Comparison of ENCODE assay signal across 1 cellular context in genomic region chr3:153160451-153161137, GRCh38.
TF ChIP-seq lines count a peak whose summit lies in the region.

No MANE protein-coding gene starts in this region.

TF ChIP-seq in K562, 482 proteins besides CTCF, POLR2A, EP300 and RAD21 (continued from another document and continues in another):
- TF ChIP-seq DEAF1 (CRISPR knock-in tag; IDR thresholded peaks at IDR 0.05) (0 out of 2 replicates have a peak, but pooled peaks have one; percentile 55), DPF2 (IDR thresholded peaks at IDR 0.05) (peak; percentile 65), SMC3 (conservative IDR thresholded peaks at IDR 0.05; ENCODE audit: insufficient read depth, low read depth, low read length) (no peak), JUN (IDR thresholded peaks at IDR 0.05; ENCODE audit: borderline replicate concordance, low read depth, low read length) (0 out of 2 replicates have a peak, but pooled peaks have one; percentile 28), JUN (CRISPR knock-in tag; IDR thresholded peaks at IDR 0.05; ENCODE audit: borderline replicate concordance) (0 out of 2 replicates have a peak, but pooled peaks have one; percentile 26), KDM5B (IDR thresholded peaks at IDR 0.05; ENCODE audit: insufficient replicate concordance, low read depth, low read length) (peak; percentile 60), ATF1 (CRISPR knock-in tag; IDR thresholded peaks at IDR 0.05) (no peak), ATF1 (tag; IDR thresholded peaks at IDR 0.05) (peak; percentile 63; the same call in 1 of the 2 replicates), ZSCAN29 (IDR thresholded peaks at IDR 0.05) (peak; percentile 54; the same call in 1 of the 2 replicates), BCOR (IDR thresholded peaks at IDR 0.05) (peak; percentile 51; the same call in 1 of the 2 replicates), GABPB1 (CRISPR knock-in tag; IDR thresholded peaks at IDR 0.05) (peak; percentile 4; the same call in 1 of the 2 replicates), NFIC (IDR thresholded peaks at IDR 0.05) (peak; percentile 53), TEAD1 (CRISPR knock-in tag; IDR thresholded peaks at IDR 0.05) (0 out of 4 replicates have a peak, but pooled peaks of 1 of the 2 experiments have one; percentile 58), HMBOX1 (IDR thresholded peaks at IDR 0.05) (peak; percentile 58; the same call in 1 of the 2 replicates), TEAD2 (tag; IDR thresholded peaks at IDR 0.05) (no peak), NCOA1 (IDR thresholded peaks at IDR 0.05; ENCODE audit: low read depth) (peak; percentile 57; the same call in 1 of the 2 replicates), LCOR (CRISPR knock-in tag; IDR thresholded peaks at IDR 0.05) (no peak), SUPT5H (IDR thresholded peaks at IDR 0.05) (0 out of 2 replicates have a peak, but pooled peaks have one; percentile 43), CXXC5 (CRISPR knock-in tag; IDR thresholded peaks at IDR 0.05) (peak; percentile 3; the same call in 1 of the 2 replicates), ELF1 (tag; IDR thresholded peaks at IDR 0.05) (0 out of 2 replicates have a peak, but pooled peaks have one; percentile 14), CBX1 (IDR thresholded peaks at IDR 0.05; ENCODE audit: low read depth) (peak; percentile 48; the same call in 1 of the 2 replicates), E2F8 (IDR thresholded peaks at IDR 0.05; ENCODE audit: low read depth, partially characterized antibody) (no peak), UBTF (IDR thresholded peaks at IDR 0.05; ENCODE audit: borderline replicate concordance in 1 of 2, low read depth in 2 of 2, low read length in 2 of 2) (peak in 1 of 2 experiments; percentile 43; a peak in 1 of 4 replicates), GABPA (tag; conservative IDR thresholded peaks at IDR 0.05; ENCODE audit: low read depth) (0 out of 2 replicates have a peak, but pooled peaks have one; percentile 29), CREB1 (IDR thresholded peaks at IDR 0.05) (peak; percentile 40; the same call in 1 of the 2 replicates), CREB1 (CRISPR knock-in tag; IDR thresholded peaks at IDR 0.05) (0 out of 2 replicates have a peak, but pooled peaks have one; percentile 43), MAX (CRISPR knock-in tag; IDR thresholded peaks at IDR 0.05) (0 out of 2 replicates have a peak, but pooled peaks have one; percentile 26), BHLHE40 (IDR thresholded peaks at IDR 0.05; ENCODE audit: low read length) (0 out of 2 replicates have a peak, but pooled peaks have one; percentile 6), TRIM24 (IDR thresholded peaks at IDR 0.05) (0 out of 4 replicates have a peak, but pooled peaks of 1 of the 2 experiments have one; percentile 27), SRSF9 (IDR thresholded peaks at IDR 0.05; ENCODE audit: borderline replicate concordance, low read depth, low read length) (no peak), RBM17 (IDR thresholded peaks at IDR 0.05; ENCODE audit: borderline replicate concordance, low read depth, low read length) (no peak), ESRRA (IDR thresholded peaks at IDR 0.05; ENCODE audit: borderline replicate concordance, low read depth) (peak; percentile 42; the same call in 1 of the 2 replicates), NR2C2 (CRISPR knock-in tag; IDR thresholded peaks at IDR 0.05) (peak; percentile 41; the same call in 1 of the 2 replicates), NR2C2 (tag; IDR thresholded peaks at IDR 0.05) (peak; percentile 8; the same call in 1 of the 2 replicates), ZBTB26 (CRISPR knock-in tag; IDR thresholded peaks at IDR 0.05) (no peak), MTA3 (IDR thresholded peaks at IDR 0.05; ENCODE audit: borderline replicate concordance) (peak; percentile 17; the same call in 1 of the 2 replicates), NCOA2 (IDR thresholded peaks at IDR 0.05; ENCODE audit: partially characterized antibody in 2 of 2) (no peak), ETV1 (tag; conservative IDR thresholded peaks at IDR 0.05; ENCODE audit: low read depth) (0 out of 2 replicates have a peak, but pooled peaks have one; percentile 23), SMARCE1 (IDR thresholded peaks at IDR 0.05) (0 out of 2 replicates have a peak, but pooled peaks have one; percentile 6), ZNF174 (CRISPR knock-in tag; IDR thresholded peaks at IDR 0.05) (no peak), FOXA1 (IDR thresholded peaks at IDR 0.05; ENCODE audit: borderline replicate concordance) (no peak), ZNF121 (CRISPR knock-in tag; conservative IDR thresholded peaks at IDR 0.05) (0 out of 2 replicates have a peak, but pooled peaks have one; percentile 8), ZNF318 (IDR thresholded peaks at IDR 0.05; ENCODE audit: borderline replicate concordance in 1 of 2, low read depth in 1 of 2) (0 out of 4 replicates have a peak, but pooled peaks of 1 of the 2 experiments have one; percentile 28), CBFB (CRISPR knock-in tag; IDR thresholded peaks at IDR 0.05) (0 out of 2 replicates have a peak, but pooled peaks have one; percentile 48), NCOR1 (IDR thresholded peaks at IDR 0.05) (no peak), CBX5 (IDR thresholded peaks at IDR 0.05; ENCODE audit: borderline replicate concordance, low read depth) (0 out of 2 replicates have a peak, but pooled peaks have one; percentile 25), PHF8 (IDR thresholded peaks at IDR 0.05; ENCODE audit: borderline replicate concordance, low read length) (peak; percentile 38; the same call in 1 of the 2 replicates), CTBP1 (IDR thresholded peaks at IDR 0.05; ENCODE audit: borderline replicate concordance) (peak; percentile 64; the same call in 1 of the 2 replicates), CREM (IDR thresholded peaks at IDR 0.05; ENCODE audit: low read depth) (peak; percentile 53), HDAC1 (IDR thresholded peaks at IDR 0.05) (peak in 1 of 2 experiments; percentile 23; a peak in 1 of 4 replicates)
